In the genomic region with DNA sequence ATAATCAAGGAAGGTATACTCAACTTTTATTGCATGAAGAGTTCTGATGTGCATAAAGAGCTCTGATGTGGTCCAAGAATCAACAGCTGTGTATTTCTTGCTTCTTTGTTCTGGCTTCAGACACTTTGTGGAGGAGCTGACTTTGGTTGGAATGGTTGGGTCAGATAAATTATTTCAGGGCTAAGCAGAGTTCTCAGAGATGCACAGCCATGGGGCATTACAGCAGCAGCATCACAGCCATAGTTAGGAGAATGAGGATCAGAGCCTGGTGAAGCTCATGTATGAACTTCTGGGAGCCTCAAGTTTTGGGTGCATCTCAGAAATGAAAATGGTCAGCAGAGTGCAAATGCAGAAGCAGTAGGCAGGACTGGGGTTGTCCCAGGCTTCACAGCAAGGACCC, we compare ENCODE assay signal across 20 cellular contexts.
DNase-seq lines count a peak whose midpoint lies in the region; ATAC-seq and TF ChIP-seq lines count a peak whose summit lies in the region.
"Had no signal": no experiment of that assay in that cellular context is flagged by ENCODE, and none has a peak within 500 bp of the region (broad histone marks: within the 10 kb centered on the region; RNA-seq: fewer than 3 reads in every experiment).

No MANE protein-coding gene starts in this region.

- H3K9ac ChIP-seq in IMR-90 (ENCODE audit: low read depth, low read length) (no peak overlapping the region), smooth muscle cell (ENCODE audit: low read depth) (peak overlapping the region; percentile 53)
- H3K9ac ChIP-seq: BLaER1 treated with 17β-estradiol and CSF1 and Interleukin-3, amounts not matched to agents 10 nM and 100 nM had no signal

- peak overlapping the region; percentile 84; the same call in 1 of the 2 replicates for H4K5ac ChIP-seq in IMR-90 (ENCODE audit: low read depth, low read length)

- BruUV-seq in IMR-90 (replicated peaks; lab: Mats Ljungman, UMichigan) = no TSS peak

- TF ChIP-seq CTCF in IMR-90 (conservative IDR thresholded peaks at IDR 0.05; ENCODE audit: low read depth, low read length) = no peak
- no peak for TF ChIP-seq CTCF in brain microvascular endothelial cell (IDR thresholded peaks at IDR 0.05; ENCODE audit: low read depth, low read length, missing control alignments)
- no peak for TF ChIP-seq CTCF in hepatocyte (IDR thresholded peaks at IDR 0.05; ENCODE audit: poor library complexity)
- TF ChIP-seq CTCF in smooth muscle cell (IDR thresholded peaks at IDR 0.05; ENCODE audit: borderline replicate concordance, insufficient read depth, poor library complexity, severe bottlenecking) = no peak

- H3K4ac ChIP-seq in IMR-90 (ENCODE audit: low read depth, low read length) = no peak overlapping the region; the same call in 1 of the 2 replicates

- no peak for TF ChIP-seq POLR2A in IMR-90 (IDR thresholded peaks at IDR 0.05; ENCODE audit: low read depth, low read length)

- ATAC-seq in IMR-90 (ENCODE audit: low read depth) = no peak
- no peak for ATAC-seq in HG02884 (IDR thresholded peaks at IDR 0.05; ENCODE audit: unreplicated experiment)

- no peak overlapping the region for H3K23ac ChIP-seq in IMR-90 (ENCODE audit: low read depth, low read length)

- no peak overlapping the region; the same call in 1 of the 2 replicates for H2AK5ac ChIP-seq in IMR-90 (ENCODE audit: low read depth, low read length)

- POLR2A ChIA-PET in IMR-90 (lab: Charles Lee; ENCODE audit: unreplicated experiment) = no interaction called here

- H2BK120ac ChIP-seq in IMR-90 (ENCODE audit: low read depth, low read length) = peak overlapping the region; percentile 43; the same call in 1 of the 2 replicates

- H3K27ac ChIP-seq in IMR-90 (ENCODE audit: insufficient read depth, low read length) = no peak overlapping the region
- peak overlapping the region; percentile 4 for H3K27ac ChIP-seq in brain microvascular endothelial cell
- H3K27ac ChIP-seq in hepatocyte = peak overlapping the region; percentile 65
- H3K27ac ChIP-seq in smooth muscle cell (ENCODE audit: low read depth) = peak overlapping the region; percentile 89
- H3K27ac ChIP-seq: A549; BLaER1 treated with 17β-estradiol and CSF1 and Interleukin-3, amounts not matched to agents 10 nM and 100 nM had no signal

- peak overlapping the region; percentile 62; the same call in 1 of the 2 replicates for H3K14ac ChIP-seq in IMR-90 (replicated peaks; ENCODE audit: low read depth, low read length)

- H4K91ac ChIP-seq in IMR-90 (ENCODE audit: insufficient read depth, low read depth, low read length) = peak overlapping the region; percentile 46; the same call in 1 of the 2 replicates

- peak overlapping the region; percentile 13 for H2AK9ac ChIP-seq in IMR-90 (replicated peaks; ENCODE audit: low read depth, low read length, poor library complexity)

- H3K4me3 ChIP-seq in IMR-90 (ENCODE audit: insufficient read depth, low read depth, low read length) (no peak overlapping the region), brain microvascular endothelial cell (ENCODE audit: low read depth, low read length) (no peak overlapping the region), hepatocyte (no peak overlapping the region), smooth muscle cell (no peak overlapping the region)
- H3K4me3 ChIP-seq: A549; BLaER1 treated with 17β-estradiol and CSF1 and Interleukin-3, amounts not matched to agents 10 nM and 100 nM; HAP-1 had no signal

- no peak overlapping the region for H3K56ac ChIP-seq in IMR-90 (ENCODE audit: extremely low read depth, insufficient read depth, low read length)

- no peaks in the 10 kb centered on the region for H4K20me1 ChIP-seq in IMR-90 (ENCODE audit: insufficient read depth, low read length)
- H4K20me1 ChIP-seq in hepatocyte (ENCODE audit: insufficient read depth, poor library complexity, severe bottlenecking) = no peaks in the 10 kb centered on the region
- no peaks in the 10 kb centered on the region for H4K20me1 ChIP-seq in smooth muscle cell (ENCODE audit: low read depth)
- H4K20me1 ChIP-seq: BLaER1 treated with 17β-estradiol and CSF1 and Interleukin-3, amounts not matched to agents 10 nM and 100 nM had no signal

- in situ Hi-C loops in IMR-90 (cut with MboI; ENCODE audit: low sequenced_read_pairs) (no loop called here), brain microvascular endothelial cell (cut with HindIII; ENCODE audit: low pct_ligation_motif_present, low sequenced_read_pairs) (no loop called here)

- dilution Hi-C loops in IMR-90 (cut with HindIII; ENCODE audit: low sequenced_read_pairs, unreplicated experiment) = no loop called here

- peak overlapping the region; percentile 57; the same call in 1 of the 2 replicates for H3K18ac ChIP-seq in IMR-90 (ENCODE audit: low read depth, low read length)

- no peaks in the 10 kb centered on the region for H3K9me3 ChIP-seq in IMR-90 (ENCODE audit: control insufficient read depth, insufficient read depth, low read length)
- H3K9me3 ChIP-seq in hepatocyte (ENCODE audit: low read depth) = no peaks in the 10 kb centered on the region
- no peaks in the 10 kb centered on the region for H3K9me3 ChIP-seq in smooth muscle cell (replicated peaks; ENCODE audit: low read depth)
- H3K9me3 ChIP-seq: A549, BE2C had no signal

- H3K79me2 ChIP-seq in hepatocyte (no peaks in the 10 kb centered on the region), smooth muscle cell (ENCODE audit: low read depth) (no peaks in the 10 kb centered on the region)

- H3K9me2 ChIP-seq in hepatocyte (replicated peaks; ENCODE audit: insufficient read depth) = no peaks in the 10 kb centered on the region

- peak overlapping the region; percentile 46 for H2AFZ ChIP-seq in IMR-90 (replicated peaks; ENCODE audit: low read length, poor library complexity)
- H2AFZ ChIP-seq in hepatocyte = no peak overlapping the region
- peak overlapping the region; percentile 34 for H2AFZ ChIP-seq in smooth muscle cell (ENCODE audit: low read depth)

- H2BK5ac ChIP-seq in IMR-90 (ENCODE audit: low read depth, low read length, poor library complexity, severe bottlenecking) = peak overlapping the region; percentile 27

- CTCF ChIA-PET in IMR-90 (lab: Yijun Ruan, JAX) = no interaction called here

- no peaks in the 10 kb centered on the region for H3K36me3 ChIP-seq in IMR-90 (ENCODE audit: control insufficient read depth, insufficient read depth, low read length)
- no peaks in the 10 kb centered on the region for H3K36me3 ChIP-seq in brain microvascular endothelial cell (replicated peaks)
- no peaks in the 10 kb centered on the region for H3K36me3 ChIP-seq in hepatocyte (replicated peaks; ENCODE audit: insufficient read depth, low read depth)
- no peaks in the 10 kb centered on the region for H3K36me3 ChIP-seq in smooth muscle cell (ENCODE audit: low read depth)
- H3K36me3 ChIP-seq: BE2C; BLaER1 treated with 17β-estradiol and CSF1 and Interleukin-3, amounts not matched to agents 10 nM and 100 nM; HAP-1 had no signal

- peaks cover 8% of the 10 kb centered on the region; the same call in 1 of the 2 replicates for H3K9me1 ChIP-seq in IMR-90 (ENCODE audit: insufficient read depth, low read length)

- no peak overlapping the region for H2BK20ac ChIP-seq in IMR-90 (ENCODE audit: low read depth, low read length)

- no peak for DNase-seq in IMR-90
- DNase-seq in brain microvascular endothelial cell = no peak
- no peak for DNase-seq in hepatocyte (ENCODE audit: low spot score)
- DNase-seq in smooth muscle cell (lab: John Stamatoyannopoulos, UW; ENCODE audit: unreplicated experiment) = no peak
- no peak for DNase-seq in inferior parietal cortex (ENCODE audit: extremely low spot score)
- no peak for DNase-seq in superior temporal gyrus (ENCODE audit: extremely low spot score)
- DNase-seq: 8988T; ACHN; AML-193; BE2C; CD4-positive, alpha-beta T cell; CD8-positive, alpha-beta memory T cell; DMS 273 treated with DMSO at 0.1 percent for 48 hours; DMS79; GF-D8; GOT3 had no signal

- intact Hi-C loops in IMR-90 (cut with micrococcal nuclease) = no loop called here

- peak overlapping the region in 1 of 2 experiments; percentile 34; a peak in 1 of 4 replicates for H4K8ac ChIP-seq in IMR-90 (ENCODE audit: low read depth in 2 of 2, low read length in 2 of 2)

- H3K27me3 ChIP-seq in IMR-90 (ENCODE audit: control insufficient read depth, insufficient read depth, low read length) = no peaks in the 10 kb centered on the region
- no peaks in the 10 kb centered on the region for H3K27me3 ChIP-seq in brain microvascular endothelial cell (replicated peaks)
- H3K27me3 ChIP-seq in hepatocyte = no peaks in the 10 kb centered on the region
- no peaks in the 10 kb centered on the region for H3K27me3 ChIP-seq in smooth muscle cell (ENCODE audit: low read depth)
- H3K27me3 ChIP-seq: BE2C; BLaER1 treated with 17β-estradiol and CSF1 and Interleukin-3, amounts not matched to agents 10 nM and 100 nM had no signal

- H3K4me2 ChIP-seq in IMR-90 (ENCODE audit: low read depth, low read length) (peak overlapping the region; percentile 55), hepatocyte (no peak overlapping the region), smooth muscle cell (peak overlapping the region; percentile 69)
- H3K4me2 ChIP-seq: A549; BLaER1 treated with 17β-estradiol and CSF1 and Interleukin-3, amounts not matched to agents 10 nM and 100 nM had no signal

- H2BK15ac ChIP-seq in IMR-90 (ENCODE audit: low read depth, low read length) = no peak overlapping the region

- peaks cover 7% of the 10 kb centered on the region for H3F3A ChIP-seq in smooth muscle cell (ENCODE audit: low read depth)

- no peaks in the 10 kb centered on the region for H3K79me1 ChIP-seq in IMR-90 (ENCODE audit: low read depth in 1 of 2, low read length in 2 of 2)

- TF ChIP-seq RAD21 in IMR-90 (IDR thresholded peaks at IDR 0.05; ENCODE audit: low read length) = no peak

- H3K4me1 ChIP-seq in IMR-90 (ENCODE audit: control insufficient read depth, insufficient read depth, low read length) (peaks cover 6% of the 10 kb centered on the region), hepatocyte (ENCODE audit: insufficient read depth) (peaks cover 13% of the 10 kb centered on the region), smooth muscle cell (ENCODE audit: low read depth) (peaks cover 7% of the 10 kb centered on the region)
- H3K4me1 ChIP-seq: A549, BE2C, HAP-1 had no signal

TF ChIP-seq in IMR-90, 13 proteins besides CTCF, POLR2A, EP300 and RAD21 (continues in another document):
- TF ChIP-seq RCOR1 (IDR thresholded peaks at IDR 0.05; ENCODE audit: insufficient replicate concordance, low read length) (no peak), MAFK (IDR thresholded peaks at IDR 0.05; ENCODE audit: low read depth, low read length) (no peak), CHD1 (IDR thresholded peaks at IDR 0.05; ENCODE audit: low read depth, low read length) (no peak), FOS (IDR thresholded peaks at IDR 0.05; ENCODE audit: low read depth, low read length) (no peak), SMC3 (IDR thresholded peaks at IDR 0.05; ENCODE audit: low read depth, low read length) (no peak), NFE2L2 (IDR thresholded peaks at IDR 0.05; ENCODE audit: low read depth, low read length) (no peak), MXI1 (IDR thresholded peaks at IDR 0.05; ENCODE audit: borderline replicate concordance, low read depth, low read length) (no peak), RFX5 (IDR thresholded peaks at IDR 0.05; ENCODE audit: low read depth, low read length) (no peak), MAZ (IDR thresholded peaks at IDR 0.05; ENCODE audit: borderline replicate concordance, low read depth, low read length) (no peak), CEBPB (IDR thresholded peaks at IDR 0.05; ENCODE audit: low read depth, low read length) (no peak)
